In genomic region chr3:171459130-171459941, GRCh38 we compare ENCODE assay signal across 8 cellular contexts. TPM values are rescaled to one million over a fixed set of nuclear protein-coding genes. Genes with fewer than 3 reads are reported as not detected.
DNase-seq lines count a peak whose midpoint lies in the region; ATAC-seq, FAIRE-seq and TF ChIP-seq lines count a peak whose summit lies in the region.

No MANE protein-coding gene starts in this region.

- TF ChIP-seq CTCF in mucosa of descending colon (IDR thresholded peaks at IDR 0.05): no peak

- H3K9ac ChIP-seq in endocrine pancreas (ENCODE audit: control insufficient read depth, insufficient read depth, low read length): peak overlapping the region; percentile 86

- CTCF ChIA-PET in activated CD8-positive, alpha-beta memory T cell treated with anti-CD3 and anti-CD28 coated beads, Interleukin-2, amount 10 ng/mL, durations not matched to agents 7 days and 5 days (lab: Charles Lee): interaction anchor here (0.7 to 1.6 kb wide), 4 partner anchors 16 to 209 kb away, joined by 3 to 6 read pairs (median 3); no protein-coding TSS in a partner anchor

- H3K4me1 Mint-ChIP-seq in activated CD8-positive, alpha-beta memory T cell treated with anti-CD3 and anti-CD28 coated beads, Interleukin-2, amount 10 ng/mL, durations not matched to agents 7 days and 5 days: peaks cover 40% of the 10 kb centered on the region
- H3K4me1 Mint-ChIP-seq in stimulated activated memory B cell treated with anti-CD40 and anti-IgM and Interleukin-4, amounts not matched to agents 10 μg/mL and 1 μg/mL and 100 μg/mL, for 72 hours: peaks cover 36% of the 10 kb centered on the region

- FAIRE-seq in GM12892 (lab: Jason Lieb, UNC): peak; percentile 83
- FAIRE-seq in GM12891 (lab: Jason Lieb, UNC): no peak

- peak overlapping the region; percentile 84 for H3K27ac Mint-ChIP-seq in activated CD8-positive, alpha-beta memory T cell treated with anti-CD3 and anti-CD28 coated beads, Interleukin-2, amount 10 ng/mL, durations not matched to agents 7 days and 5 days
- H3K27ac Mint-ChIP-seq in stimulated activated memory B cell treated with anti-CD40 and anti-IgM and Interleukin-4, amounts not matched to agents 10 μg/mL and 1 μg/mL and 100 μg/mL, for 72 hours: peak overlapping the region; percentile 45

- TF ChIP-seq POLR2A in GM12892 (IDR thresholded peaks at IDR 0.05; ENCODE audit: low read depth, low read length): no peak
- no peak for TF ChIP-seq POLR2A in GM12891 (IDR thresholded peaks at IDR 0.05; ENCODE audit: low read depth, low read length)

- H3K4me3 ChIP-seq in endocrine pancreas (ENCODE audit: control insufficient read depth, insufficient read depth, low read length) (peak overlapping the region; percentile 99), mucosa of descending colon (peak overlapping the region; percentile 58)

- DNase-seq in GM12892 (ENCODE audit: insufficient read length) (no peak), NCI-H2171 treated with DMSO at 0.1 percent for 48 hours (lab: John Stamatoyannopoulos, UW) (peak; percentile 83), mucosa of descending colon (peak; percentile 76 to 80 (median 80)), GM12891 (ENCODE audit: insufficient read length, low spot score) (no peak)
- peak; percentile 67 for DNase-seq in activated CD8-positive, alpha-beta memory T cell treated with anti-CD3 and anti-CD28 coated beads, Interleukin-2, amount 10 ng/mL, durations not matched to agents 7 days and 5 days

- intact Hi-C loops in mucosa of descending colon (cut with DNase I, micrococcal nuclease): no loop called here

- H3K9me3 Mint-ChIP-seq in activated CD8-positive, alpha-beta memory T cell treated with anti-CD3 and anti-CD28 coated beads, Interleukin-2, amount 10 ng/mL, durations not matched to agents 7 days and 5 days (ENCODE audit: low read depth): no peaks in the 10 kb centered on the region
- no peaks in the 10 kb centered on the region for H3K9me3 Mint-ChIP-seq in stimulated activated memory B cell treated with anti-CD40 and anti-IgM and Interleukin-4, amounts not matched to agents 10 μg/mL and 1 μg/mL and 100 μg/mL, for 72 hours

- H3K27me3 Mint-ChIP-seq in activated CD8-positive, alpha-beta memory T cell treated with anti-CD3 and anti-CD28 coated beads, Interleukin-2, amount 10 ng/mL, durations not matched to agents 7 days and 5 days: no peaks in the 10 kb centered on the region
- H3K27me3 Mint-ChIP-seq in stimulated activated memory B cell treated with anti-CD40 and anti-IgM and Interleukin-4, amounts not matched to agents 10 μg/mL and 1 μg/mL and 100 μg/mL, for 72 hours: peaks cover 44% of the 10 kb centered on the region

- H3K9me3 ChIP-seq in endocrine pancreas (ENCODE audit: control insufficient read depth, low read length) (no peaks in the 10 kb centered on the region), mucosa of descending colon (no peaks in the 10 kb centered on the region)

- peak; percentile 17 for ATAC-seq in activated CD8-positive, alpha-beta memory T cell treated with anti-CD3 and anti-CD28 coated beads, Interleukin-2, amount 10 ng/mL, durations not matched to agents 7 days and 5 days
- ATAC-seq in mucosa of descending colon (peak; percentile 58), GM18502 (IDR thresholded peaks at IDR 0.05; ENCODE audit: poor library complexity, unreplicated experiment) (no peak)
- ATAC-seq in stimulated activated memory B cell treated with anti-CD40 and anti-IgM and Interleukin-4, amounts not matched to agents 10 μg/mL and 1 μg/mL and 100 μg/mL, for 72 hours: peak; percentile 49

- H3K4me3 Mint-ChIP-seq in activated CD8-positive, alpha-beta memory T cell treated with anti-CD3 and anti-CD28 coated beads, Interleukin-2, amount 10 ng/mL, durations not matched to agents 7 days and 5 days: peak overlapping the region; percentile 96
- H3K4me3 Mint-ChIP-seq in stimulated activated memory B cell treated with anti-CD40 and anti-IgM and Interleukin-4, amounts not matched to agents 10 μg/mL and 1 μg/mL and 100 μg/mL, for 72 hours: peak overlapping the region; percentile 95

- H3K36me3 ChIP-seq in endocrine pancreas (ENCODE audit: control insufficient read depth, insufficient read depth, low read length) (no peaks in the 10 kb centered on the region), mucosa of descending colon (ENCODE audit: low read depth) (no peaks in the 10 kb centered on the region)

- H3K4me1 ChIP-seq in endocrine pancreas (ENCODE audit: control insufficient read depth, insufficient read depth, low read length) (peaks cover 3% of the 10 kb centered on the region), mucosa of descending colon (ENCODE audit: low read depth) (peaks cover 21% of the 10 kb centered on the region)

- peaks cover 3% of the 10 kb centered on the region for H3K36me3 Mint-ChIP-seq in activated CD8-positive, alpha-beta memory T cell treated with anti-CD3 and anti-CD28 coated beads, Interleukin-2, amount 10 ng/mL, durations not matched to agents 7 days and 5 days
- H3K36me3 Mint-ChIP-seq in stimulated activated memory B cell treated with anti-CD40 and anti-IgM and Interleukin-4, amounts not matched to agents 10 μg/mL and 1 μg/mL and 100 μg/mL, for 72 hours: no peaks in the 10 kb centered on the region

- H3K27me3 ChIP-seq in endocrine pancreas (ENCODE audit: control insufficient read depth, insufficient read depth, low read length): no peaks in the 10 kb centered on the region

TF ChIP-seq in GM12891, 5 proteins besides CTCF, POLR2A, EP300 and RAD21:
- TF ChIP-seq TAF1 (IDR thresholded peaks at IDR 0.05; ENCODE audit: low read depth, low read length) (no peak), POLR2AphosphoS5 (IDR thresholded peaks at IDR 0.05; ENCODE audit: low read depth, low read length) (no peak), POU2F2 (IDR thresholded peaks at IDR 0.05; ENCODE audit: low read depth, low read length) (no peak), SPI1 (IDR thresholded peaks at IDR 0.05; ENCODE audit: low read depth, low read length) (no peak), PAX5 (IDR thresholded peaks at IDR 0.05; ENCODE audit: insufficient read depth, low read length, severe bottlenecking) (no peak)

RNA-seq across cellular contexts. Expression of gene TNIK, which starts 0.9 kb away (rescaled TPM):
- 30.6 TPM for polyA plus RNA-seq in GM12892 (2012; ENCODE audit: missing spikeins)
- total RNA-seq in activated CD8-positive, alpha-beta memory T cell treated with anti-CD3 and anti-CD28 coated beads, Interleukin-2, amount 10 ng/mL, durations not matched to agents 7 days and 5 days: 10 to 100 TPM; 36.6 to 39.3 TPM
- total RNA-seq in mucosa of descending colon: 10 to 100 TPM; 27.2 to 33.0 (median 28.0) TPM
- polyA plus RNA-seq in GM12891 (2012; ENCODE audit: low read depth, missing spikeins): 2.6 TPM

Comparison
In these comparisons a context has a peak if more than half of its experiments do, and no peak if none do; other contexts are left out.
1. DNase-seq: peak in NCI-H2171 treated with DMSO at 0.1 percent for 48 hours (single experiment), activated CD8-positive, alpha-beta memory T cell treated with anti-CD3 and anti-CD28 coated beads, Interleukin-2, amount 10 ng/mL, durations not matched to agents 7 days and 5 days (single experiment) and mucosa of descending colon (3 of 3); none in GM12892 (single experiment) and GM12891 (single experiment).